ENCODE assay signal across 8 cellular contexts in genomic region chr9:133460405-133461175, GRCh38. TPM values are rescaled to one million over a fixed set of nuclear protein-coding genes. Genes with fewer than 3 reads are reported as not detected.
A peak's percentile ranks its signal among the peaks of the same experiment; 100 is the strongest.
DNase-seq lines count a peak whose midpoint lies in the region; ATAC-seq and TF ChIP-seq lines count a peak whose summit lies in the region.

No MANE protein-coding gene starts in this region.

- no peak overlapping the region for H2AFZ ChIP-seq in osteoblast (ENCODE audit: low read length)

- peak overlapping the region; percentile 65 to 66 for H3K4me3 Mint-ChIP-seq in activated T-cell treated with anti-CD3 and anti-CD28 coated beads, Interleukin-2, amount 50 U/mL, for 72 hours

- no peaks in the 10 kb centered on the region for H3K9me3 ChIP-seq in HAP-1
- H3K9me3 ChIP-seq in osteoblast (ENCODE audit: low read depth, low read length) = no peaks in the 10 kb centered on the region

- H3K9me3 Mint-ChIP-seq in activated T-cell treated with anti-CD3 and anti-CD28 coated beads, Interleukin-2, amount 50 U/mL, for 72 hours = no peaks in the 10 kb centered on the region

- H3K4me1 Mint-ChIP-seq in activated T-cell treated with anti-CD3 and anti-CD28 coated beads, Interleukin-2, amount 50 U/mL, for 72 hours (ENCODE audit: low read depth) = peaks cover 7% of the 10 kb centered on the region

- ATAC-seq in activated T-cell treated with anti-CD3 and anti-CD28 coated beads, Interleukin-2, amount 50 U/mL, for 72 hours (replicated peaks in 1 of 2) = peak; percentile 4 to 10

- H3K27ac ChIP-seq in osteoblast (ENCODE audit: low read depth, low read length) = no peak overlapping the region

- in situ Hi-C loops in HAP-1 (cut with MboI; ENCODE audit: low sequenced_read_pairs) = no loop called here

- H3K4me1 ChIP-seq in HAP-1 (peaks cover 5% of the 10 kb centered on the region; the same call in 1 of the 2 replicates), osteoblast (ENCODE audit: insufficient read depth, low read length) (peaks cover 4% of the 10 kb centered on the region)

- H4K20me1 ChIP-seq in osteoblast (ENCODE audit: insufficient read depth, low read length) = peaks cover 21% of the 10 kb centered on the region

- no peak overlapping the region for H3K27ac Mint-ChIP-seq in activated T-cell treated with anti-CD3 and anti-CD28 coated beads, Interleukin-2, amount 50 U/mL, for 72 hours

- H3K36me3 ChIP-seq in HAP-1 (replicated peaks) (no peaks in the 10 kb centered on the region), osteoblast (ENCODE audit: insufficient read depth, low read length) (no peaks in the 10 kb centered on the region)

- TF ChIP-seq CTCF in osteoblast (IDR thresholded peaks at IDR 0.05; ENCODE audit: extremely low read depth, low read depth, low read length) = no peak

- H3K4me3 ChIP-seq in HAP-1 = peak overlapping the region; percentile 81
- peak overlapping the region; percentile 93 for H3K4me3 ChIP-seq in osteoblast (ENCODE audit: insufficient read depth, low read length)

- H3K4me2 ChIP-seq in osteoblast (ENCODE audit: insufficient read depth, low read length) = peak overlapping the region; percentile 88

- no peaks in the 10 kb centered on the region for H3K27me3 Mint-ChIP-seq in activated T-cell treated with anti-CD3 and anti-CD28 coated beads, Interleukin-2, amount 50 U/mL, for 72 hours (ENCODE audit: low read depth)

- no peaks in the 10 kb centered on the region for H3K27me3 ChIP-seq in HAP-1 (ENCODE audit: low read depth)
- H3K27me3 ChIP-seq in osteoblast (ENCODE audit: insufficient read depth, low read length) = no peaks in the 10 kb centered on the region

- H3K79me2 ChIP-seq in osteoblast (ENCODE audit: insufficient read depth, low read length) = no peaks in the 10 kb centered on the region

- peak; percentile 34 to 41 for DNase-seq in activated T-cell treated with anti-CD3 and anti-CD28 coated beads, Interleukin-2, amount 50 U/mL, for 72 hours
- no peak for DNase-seq in activated T-cell treated with anti-CD3 and anti-CD28 coated beads, Interleukin-2, amount 50 U/mL, for 1 hour
- DNase-seq in HAP-1 (ENCODE audit: low spot score in 2 of 2) (no peak), NCI-H128 (lab: John Stamatoyannopoulos, UW; ENCODE audit: unreplicated experiment) (peak; percentile 37), germinal center (ENCODE audit: low spot score) (peak; percentile 88), osteoblast (ENCODE audit: insufficient read length, low spot score, missing footprints) (peak; percentile 92)
- peak; percentile 57 for DNase-seq in activated CD8-positive, alpha-beta memory T cell treated with anti-CD3 and anti-CD28 coated beads, Interleukin-2, amount 50 U/mL, for 4 hours
- DNase-seq in central memory CD4-positive, alpha-beta T cell = no peak

- no peaks in the 10 kb centered on the region for H3K36me3 Mint-ChIP-seq in activated T-cell treated with anti-CD3 and anti-CD28 coated beads, Interleukin-2, amount 50 U/mL, for 72 hours (ENCODE audit: insufficient read depth in 2 of 2)

RNA-seq across cellular contexts. Expression of gene CACFD1, which starts 0.8 kb away (rescaled TPM):
- 1 to 10 TPM; 1.3 to 2.8 TPM for total RNA-seq in activated T-cell treated with anti-CD3 and anti-CD28 coated beads, Interleukin-2, amount 50 U/mL, for 72 hours
- 8.0 and 9.0 TPM in 2 replicates for total RNA-seq in osteoblast

RNA-seq across cellular contexts. Expression of gene SLC2A6, which starts 18.3 kb away (rescaled TPM):
- total RNA-seq in activated T-cell treated with anti-CD3 and anti-CD28 coated beads, Interleukin-2, amount 50 U/mL, for 72 hours = 1 to 10 TPM; 2.0 to 2.6 TPM
- 25.3 TPM in 2 replicates for total RNA-seq in osteoblast

RNA-seq across cellular contexts. Expression of gene ADAMTS13, which starts 38.4 kb away (rescaled TPM):
- total RNA-seq in activated T-cell treated with anti-CD3 and anti-CD28 coated beads, Interleukin-2, amount 50 U/mL, for 72 hours = 1 to 10 TPM; 3.9 to 4.7 TPM
- total RNA-seq in osteoblast = 1.2 and 1.4 TPM in 2 replicates

RNA-seq across cellular contexts. Expression of gene REXO4, which starts 42.8 kb away (rescaled TPM):
- total RNA-seq in activated T-cell treated with anti-CD3 and anti-CD28 coated beads, Interleukin-2, amount 50 U/mL, for 72 hours = 10 to 100 TPM; 22.9 to 25.0 TPM
- 10.6 and 11.9 TPM in 2 replicates for total RNA-seq in osteoblast

Comparison
In these comparisons a context has a peak if more than half of its experiments do, and no peak if none do; other contexts are left out.
1. DNase-seq: peak in activated T-cell treated with anti-CD3 and anti-CD28 coated beads, Interleukin-2, amount 50 U/mL, for 72 hours (2 of 2), NCI-H128 (single experiment), activated CD8-positive, alpha-beta memory T cell treated with anti-CD3 and anti-CD28 coated beads, Interleukin-2, amount 50 U/mL, for 4 hours (single experiment), germinal center (single experiment) and osteoblast (single experiment); none in activated T-cell treated with anti-CD3 and anti-CD28 coated beads, Interleukin-2, amount 50 U/mL, for 1 hour (single experiment), HAP-1 (0 of 2) and central memory CD4-positive, alpha-beta T cell (single experiment).